Comparison of ENCODE assay signal across 1 cellular context in the genomic region with DNA sequence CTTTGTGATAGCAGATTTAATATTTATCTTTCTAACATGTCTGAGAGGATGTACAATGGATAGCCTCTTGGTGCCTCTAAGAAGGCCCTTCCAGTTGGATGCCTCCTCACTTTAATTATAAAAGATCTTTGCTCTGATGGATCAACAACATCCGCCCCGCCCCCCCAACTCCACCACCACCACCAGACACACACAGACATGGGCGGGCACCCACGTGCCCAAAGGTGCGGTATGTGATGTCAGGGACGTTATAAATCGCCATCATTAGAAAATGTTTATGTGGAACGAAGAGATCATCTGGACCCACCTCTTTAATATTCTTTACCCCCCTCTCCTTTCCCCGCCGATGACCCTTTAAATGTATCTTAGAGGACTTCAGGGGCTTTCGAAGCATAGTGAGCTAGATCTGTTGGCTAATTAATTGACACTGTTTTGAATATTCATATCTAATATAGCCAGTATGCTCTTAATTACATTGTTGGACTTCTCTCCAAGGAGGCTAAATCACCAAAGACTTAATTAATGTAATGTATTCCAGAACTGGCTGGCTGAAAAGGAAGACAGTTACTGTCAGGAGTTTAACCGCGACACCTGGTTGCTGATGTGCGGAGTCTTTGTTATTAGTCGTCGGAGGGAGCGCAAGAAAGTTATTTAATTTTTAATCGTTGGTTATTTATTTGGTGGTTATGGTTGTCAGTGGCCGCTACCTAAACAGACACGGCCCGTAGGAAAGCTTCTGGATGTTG.
TF ChIP-seq lines count a peak whose summit lies in the region.

No MANE protein-coding gene starts in this region.

TF ChIP-seq in H1, 55 proteins besides CTCF, POLR2A, EP300 and RAD21:
- TF ChIP-seq SIN3A (conservative IDR thresholded peaks at IDR 0.05 in 1 of 2, IDR thresholded peaks at IDR 0.05 in 1 of 2; ENCODE audit: low read depth in 1 of 2, low read length in 2 of 2), result no peak
- no peak for TF ChIP-seq POLR2AphosphoS5 (IDR thresholded peaks at IDR 0.05; ENCODE audit: low read depth, low read length)
- TF ChIP-seq CTBP2 (IDR thresholded peaks at IDR 0.05; ENCODE audit: borderline replicate concordance, insufficient read depth, insufficient read length, low read length), result no peak
- no peak for TF ChIP-seq RNF2 (IDR thresholded peaks at IDR 0.05; ENCODE audit: borderline replicate concordance, low read depth, low read length, missing control alignments, poor library complexity, severe bottlenecking)
- TF ChIP-seq, protein P1, sequence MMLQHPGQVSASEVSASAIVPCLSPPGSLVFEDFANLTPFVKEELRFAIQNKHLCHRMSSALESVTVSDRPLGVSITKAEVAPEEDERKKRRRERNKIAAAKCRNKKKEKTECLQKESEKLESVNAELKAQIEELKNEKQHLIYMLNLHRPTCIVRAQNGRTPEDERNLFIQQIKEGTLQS (IDR thresholded peaks at IDR 0.05; ENCODE audit: insufficient read depth, low read depth, low read length), result no peak
